ENCODE assay signal across 1 cellular context in the genomic region with DNA sequence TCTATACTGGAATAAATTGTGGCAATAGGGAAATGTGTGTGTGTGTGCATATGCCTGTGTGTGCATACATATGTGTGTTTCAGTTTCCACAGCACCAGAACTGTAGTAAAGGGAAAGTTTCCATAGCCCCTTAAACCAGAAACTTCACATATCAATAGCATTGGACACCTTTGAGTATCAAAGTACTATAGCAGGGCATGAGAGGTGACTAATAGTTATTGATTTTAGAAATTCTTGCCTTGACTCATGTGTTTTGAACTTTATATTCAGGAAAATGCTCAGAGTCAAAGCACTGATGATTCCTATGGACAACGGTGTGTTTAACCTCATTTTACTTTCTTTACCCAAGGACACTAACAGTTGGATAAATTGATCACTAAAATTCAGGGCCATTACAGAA.
TF ChIP-seq lines count a peak whose summit lies in the region.

No MANE protein-coding gene starts in this region.

TF ChIP-seq in GM12878, 131 proteins besides CTCF, POLR2A, EP300 and RAD21 (continued from another document):
- no peak for TF ChIP-seq MEF2B (IDR thresholded peaks at IDR 0.05; ENCODE audit: partially characterized antibody, poor library complexity, severe bottlenecking)
- no peak for TF ChIP-seq BCL11A (IDR thresholded peaks at IDR 0.05; ENCODE audit: low read depth, low read length)
- no peak for TF ChIP-seq RBBP5 (conservative IDR thresholded peaks at IDR 0.05)
